Comparison of ENCODE assay signal across 8 cellular contexts in the genomic region with DNA sequence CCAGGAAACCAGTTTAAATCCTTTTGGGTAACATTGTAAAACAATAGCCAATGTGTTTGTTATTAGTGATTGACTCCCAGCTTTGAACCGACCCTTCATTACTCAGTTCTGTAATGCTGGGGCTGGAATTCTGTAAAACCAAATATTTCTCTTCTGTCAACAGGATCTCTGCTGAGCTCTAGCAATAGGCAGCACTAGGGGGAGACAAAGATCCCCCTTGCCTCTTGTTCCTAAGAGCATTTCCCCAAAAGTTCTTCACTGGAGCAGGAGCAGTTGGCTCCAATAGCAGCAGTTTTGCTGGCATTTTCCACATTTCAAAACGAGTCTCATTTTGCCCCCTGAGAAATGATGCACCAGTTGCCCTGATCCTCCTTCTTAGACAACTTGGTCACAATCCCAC.
A peak's percentile ranks its signal among the peaks of the same experiment; 100 is the strongest.
DNase-seq lines count a peak whose midpoint lies in the region; ATAC-seq lines count a peak whose summit lies in the region.

No MANE protein-coding gene starts in this region.

- no peak for ATAC-seq in HG03571 (IDR thresholded peaks at IDR 0.05; ENCODE audit: unreplicated experiment)

- DNase-seq in DMS53 (lab: John Stamatoyannopoulos, UW) (peak; percentile 34), HT-29 (ENCODE audit: low spot score) (peak; percentile 13), SKM-1 (lab: John Stamatoyannopoulos, UW; ENCODE audit: unreplicated experiment) (peak; percentile 11), inferior parietal cortex (ENCODE audit: extremely low spot score) (peak; percentile 34), NCI-H2196 treated with DMSO at 0.1 percent for 48 hours (lab: John Stamatoyannopoulos, UW; ENCODE audit: unreplicated experiment) (no peak), epidermal melanocyte (ENCODE audit: insufficient read length, low spot score) (no peak)
- DNase-seq in activated CD4-positive, alpha-beta T cell treated with anti-CD3 and anti-CD28 coated beads, Interleukin-2, amount 50 U/mL, for 4 hours = no peak

Comparison
In these comparisons a context has a peak if more than half of its experiments do, and no peak if none do; other contexts are left out.
1. DNase-seq: peak in DMS53 (single experiment), HT-29 (single experiment), SKM-1 (single experiment) and inferior parietal cortex (single experiment); none in NCI-H2196 treated with DMSO at 0.1 percent for 48 hours (single experiment), epidermal melanocyte (single experiment) and activated CD4-positive, alpha-beta T cell treated with anti-CD3 and anti-CD28 coated beads, Interleukin-2, amount 50 U/mL, for 4 hours (0 of 2).